In genomic region chr17:79695293-79696158, GRCh38 we compare ENCODE assay signal across 12 cellular contexts. TPM values are rescaled to one million over a fixed set of nuclear protein-coding genes. Genes with fewer than 3 reads are reported as not detected.
DNase-seq lines count a peak whose midpoint lies in the region; ATAC-seq and TF ChIP-seq lines count a peak whose summit lies in the region.
"Had no signal": no experiment of that assay in that cellular context is flagged by ENCODE, and none has a peak within 500 bp of the region (broad histone marks: within the 10 kb centered on the region; RNA-seq: fewer than 3 reads in every experiment).

No MANE protein-coding gene starts in this region.

- no peaks in the 10 kb centered on the region for H3K27me3 ChIP-seq in neural progenitor cell
- peaks cover 19% of the 10 kb centered on the region for H3K27me3 ChIP-seq in osteoblast (ENCODE audit: insufficient read depth, low read length)

- H3K36me3 ChIP-seq in neural progenitor cell (no peaks in the 10 kb centered on the region), osteoblast (ENCODE audit: insufficient read depth, low read length) (no peaks in the 10 kb centered on the region)

- TF ChIP-seq CTCF in neural progenitor cell (IDR thresholded peaks at IDR 0.05) (no peak), nephron progenitor cell (IDR thresholded peaks at IDR 0.05) (no peak), osteoblast (IDR thresholded peaks at IDR 0.05; ENCODE audit: extremely low read depth, low read depth, low read length) (no peak)

- no peak overlapping the region for H2AFZ ChIP-seq in neural progenitor cell (replicated peaks)
- H2AFZ ChIP-seq in osteoblast (ENCODE audit: low read length): no peak overlapping the region

- no peaks in the 10 kb centered on the region for H4K20me1 ChIP-seq in neural progenitor cell (ENCODE audit: low read depth)
- no peaks in the 10 kb centered on the region for H4K20me1 ChIP-seq in osteoblast (ENCODE audit: insufficient read depth, low read length)

- H3K27me3 Mint-ChIP-seq in neural progenitor cell (ENCODE audit: insufficient read depth, low read depth): peaks cover 5% of the 10 kb centered on the region
- H3K27me3 Mint-ChIP-seq in nephron progenitor cell (ENCODE audit: low read depth, poor library complexity): peaks cover 18% of the 10 kb centered on the region

- H3K9ac ChIP-seq in neural progenitor cell: no peak overlapping the region

- H3K4me3 ChIP-seq in neural progenitor cell (no peak overlapping the region), osteoblast (ENCODE audit: insufficient read depth, low read length) (no peak overlapping the region)

- no peaks in the 10 kb centered on the region for H3K36me3 Mint-ChIP-seq in neural progenitor cell
- no peaks in the 10 kb centered on the region for H3K36me3 Mint-ChIP-seq in nephron progenitor cell (ENCODE audit: low read depth)

- in situ Hi-C loops in Caki2 (cut with HindIII; ENCODE audit: low pct_unique_long_range_greater_than_20kb, low sequenced_read_pairs): no loop called here

- peak overlapping the region; percentile 25 for H3K27ac Mint-ChIP-seq in neural progenitor cell
- H3K27ac Mint-ChIP-seq in nephron progenitor cell: no peak overlapping the region
- H3K27ac Mint-ChIP-seq: activated CD4-positive, alpha-beta T cell treated with anti-CD3 and anti-CD28 coated beads, Interleukin-2, amount 10 ng/mL, durations not matched to agents 7 days and 5 days; activated naive CD4-positive, alpha-beta T cell treated with anti-CD3 and anti-CD28 coated beads for 36 hours; stimulated activated naive CD8-positive, alpha-beta T cell treated with anti-CD3 and anti-CD28 coated beads, Interleukin-15, Interleukin-2, amounts not matched to agents 100 ng/mL and 50 ng/mL, for 24 hours had no signal

- H3F3A ChIP-seq in neural progenitor cell (ENCODE audit: low read depth): no peaks in the 10 kb centered on the region

- H3K4me3 Mint-ChIP-seq in neural progenitor cell (no peak overlapping the region), nephron progenitor cell (no peak overlapping the region)
- H3K4me3 Mint-ChIP-seq: activated CD4-positive, alpha-beta T cell treated with anti-CD3 and anti-CD28 coated beads, Interleukin-2, amount 10 ng/mL, durations not matched to agents 7 days and 5 days; activated naive CD4-positive, alpha-beta T cell treated with anti-CD3 and anti-CD28 coated beads for 36 hours; stimulated activated naive CD8-positive, alpha-beta T cell treated with anti-CD3 and anti-CD28 coated beads, Interleukin-15, Interleukin-2, amounts not matched to agents 100 ng/mL and 50 ng/mL, for 24 hours had no signal

- H3K4me2 ChIP-seq in neural progenitor cell: no peak overlapping the region
- H3K4me2 ChIP-seq in osteoblast (ENCODE audit: insufficient read depth, low read length): no peak overlapping the region

- H3K4me1 ChIP-seq in neural progenitor cell: no peaks in the 10 kb centered on the region
- no peaks in the 10 kb centered on the region for H3K4me1 ChIP-seq in osteoblast (ENCODE audit: insufficient read depth, low read length)

- no peak overlapping the region for H3K27ac ChIP-seq in neural progenitor cell
- H3K27ac ChIP-seq in osteoblast (ENCODE audit: low read depth, low read length): no peak overlapping the region

- H3K79me2 ChIP-seq in neural progenitor cell (ENCODE audit: low read depth): no peaks in the 10 kb centered on the region
- no peaks in the 10 kb centered on the region for H3K79me2 ChIP-seq in osteoblast (ENCODE audit: insufficient read depth, low read length)

- peaks cover 21% of the 10 kb centered on the region for H3K4me1 Mint-ChIP-seq in neural progenitor cell
- peaks cover 28% of the 10 kb centered on the region for H3K4me1 Mint-ChIP-seq in nephron progenitor cell
- H3K4me1 Mint-ChIP-seq: activated CD4-positive, alpha-beta T cell treated with anti-CD3 and anti-CD28 coated beads, Interleukin-2, amount 10 ng/mL, durations not matched to agents 7 days and 5 days had no signal

- H3K9me3 ChIP-seq in neural progenitor cell (ENCODE audit: low read depth) (no peaks in the 10 kb centered on the region), osteoblast (ENCODE audit: low read depth, low read length) (no peaks in the 10 kb centered on the region)

- no peak for ATAC-seq in HG02588 (IDR thresholded peaks at IDR 0.05; ENCODE audit: unreplicated experiment)

- no peaks in the 10 kb centered on the region for H3K9me3 Mint-ChIP-seq in neural progenitor cell
- no peaks in the 10 kb centered on the region for H3K9me3 Mint-ChIP-seq in nephron progenitor cell
- H3K9me3 Mint-ChIP-seq: activated CD4-positive, alpha-beta T cell treated with anti-CD3 and anti-CD28 coated beads, Interleukin-2, amount 10 ng/mL, durations not matched to agents 7 days and 5 days; activated naive CD4-positive, alpha-beta T cell treated with anti-CD3 and anti-CD28 coated beads for 36 hours; stimulated activated naive CD8-positive, alpha-beta T cell treated with anti-CD3 and anti-CD28 coated beads, Interleukin-15, Interleukin-2, amounts not matched to agents 100 ng/mL and 50 ng/mL, for 24 hours had no signal

- DNase-seq in Caki2 (ENCODE audit: low read depth) (peak; percentile 19), LHCN-M2 (ENCODE audit: low read depth) (peak; percentile 7), cerebellum (ENCODE audit: low spot score) (peak; percentile 54), neural progenitor cell (ENCODE audit: low spot score) (no peak), nephron progenitor cell (no peak), cerebellar nuclear complex (lab: John Stamatoyannopoulos, UW) (no peak), osteoblast (ENCODE audit: insufficient read length, low spot score, missing footprints) (no peak)
- DNase-seq: activated CD4-positive, alpha-beta T cell treated with anti-CD3 and anti-CD28 coated beads, Interleukin-2, amount 10 ng/mL, durations not matched to agents 7 days and 5 days; activated naive CD4-positive, alpha-beta T cell treated with anti-CD3 and anti-CD28 coated beads for 36 hours; NCI-H2227 treated with DMSO at 0.1 percent for 48 hours had no signal

RNA-seq across cellular contexts. Expression of gene ENPP7, which starts 35.2 kb away (rescaled TPM):
- not detected in 2 replicates for total RNA-seq in Caki2 (2014; rRNA removed; shearing (Covaris generic); ENCODE audit: low replicate concordance)
- total RNA-seq in LHCN-M2 (2014; rRNA removed) (not detected in 2 replicates), cerebellum (not detected), neural progenitor cell (ENCODE audit: low replicate concordance) (not detected in 2 replicates), osteoblast (not detected in 2 replicates)
- polyA plus RNA-seq in LHCN-M2 (2012): not detected
- total RNA-seq: activated CD4-positive, alpha-beta T cell treated with anti-CD3 and anti-CD28 coated beads, Interleukin-2, amount 10 ng/mL, durations not matched to agents 7 days and 5 days; activated naive CD4-positive, alpha-beta T cell treated with anti-CD3 and anti-CD28 coated beads for 36 hours had no signal

Comparison
In these comparisons a context has a peak if more than half of its experiments do, and no peak if none do; other contexts are left out.
1. DNase-seq: peak in Caki2 (single experiment), LHCN-M2 (single experiment) and cerebellum (single experiment); none in neural progenitor cell (single experiment), nephron progenitor cell (single experiment), cerebellar nuclear complex (0 of 2) and osteoblast (single experiment).